Comparison of ENCODE assay signal across 1 cellular context in genomic region chr7:155670521-155670920, GRCh38.
TF ChIP-seq lines count a peak whose summit lies in the region.

No MANE protein-coding gene starts in this region.

TF ChIP-seq in WTC11, 78 proteins besides CTCF, POLR2A, EP300 and RAD21 (continued from another document):
- TF ChIP-seq AR (CRISPR knock-in tag; IDR thresholded peaks at IDR 0.05): no peak
